7 cellular contexts compared by ENCODE assay signal in the genomic region with DNA sequence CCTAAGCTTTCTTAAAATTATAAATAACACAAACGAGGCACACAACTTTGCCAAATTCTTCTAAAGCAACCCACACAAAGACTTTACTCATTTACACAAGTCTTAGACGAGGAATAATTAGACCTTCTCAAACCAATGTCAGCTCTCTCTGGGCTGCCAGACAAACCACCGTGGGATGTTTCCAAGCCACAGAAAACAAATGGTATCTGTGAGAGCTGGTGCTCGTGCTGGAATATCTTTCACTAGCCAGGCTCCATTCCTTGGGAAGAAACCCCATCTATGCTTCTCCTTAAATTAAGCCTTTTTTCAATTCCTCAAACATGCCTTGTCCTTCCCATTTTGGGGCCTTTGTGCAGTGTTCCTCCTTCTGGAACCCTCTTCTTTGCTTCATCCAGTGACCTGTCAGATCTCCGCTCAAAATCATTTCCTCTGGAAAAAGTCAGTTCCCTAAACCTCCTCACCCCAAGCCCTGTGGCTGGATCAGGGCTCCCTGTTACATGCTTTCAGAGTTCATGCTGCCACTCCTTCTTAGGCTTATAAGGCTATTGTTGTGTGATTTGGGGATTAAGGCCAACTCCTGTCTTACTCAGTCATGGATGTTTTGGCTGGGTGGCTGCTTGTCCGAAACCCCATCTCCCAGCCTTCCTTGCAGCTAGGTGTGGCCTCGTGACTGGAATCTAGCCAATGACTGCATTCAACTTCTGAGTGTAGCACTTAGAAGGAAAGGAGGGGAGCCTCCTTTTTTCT.
A peak's percentile ranks its signal among the peaks of the same experiment; 100 is the strongest.
DNase-seq lines count a peak whose midpoint lies in the region; ATAC-seq and TF ChIP-seq lines count a peak whose summit lies in the region.

No MANE protein-coding gene starts in this region.

- DNase-seq in HAP-1 (ENCODE audit: low spot score in 2 of 2) (peak; percentile 87 to 91), RPMI8226 (peak; percentile 9), skeletal muscle cell (ENCODE audit: low read depth) (no peak), NCI-H1436 treated with DMSO at 0.1 percent for 48 hours (lab: John Stamatoyannopoulos, UW) (no peak), type B pancreatic cell (ENCODE audit: extremely low spot score, unreplicated experiment) (no peak)
- DNase-seq in activated CD8-positive, alpha-beta memory T cell treated with anti-CD3 and anti-CD28 coated beads for 24 hours: no peak

- no peaks in the 10 kb centered on the region for H3K9me3 Mint-ChIP-seq in type B pancreatic cell

- H3K4me1 Mint-ChIP-seq in type B pancreatic cell (ENCODE audit: unreplicated experiment): no peaks in the 10 kb centered on the region

- no peak overlapping the region for H3K27ac Mint-ChIP-seq in type B pancreatic cell

- ATAC-seq in esophagus mucosa: peak; percentile 95

- H3K4me3 ChIP-seq in HAP-1: no peak overlapping the region
- H3K4me3 ChIP-seq in skeletal muscle cell (ENCODE audit: low read depth, low read length): peak overlapping the region; percentile 17

- H3K9me3 ChIP-seq in HAP-1: no peaks in the 10 kb centered on the region

- no peaks in the 10 kb centered on the region for H3K36me3 Mint-ChIP-seq in type B pancreatic cell

- H3K4me3 Mint-ChIP-seq in type B pancreatic cell: no peak overlapping the region

- H3K36me3 ChIP-seq in HAP-1 (replicated peaks): no peaks in the 10 kb centered on the region

- peaks cover 8% of the 10 kb centered on the region for H3K27me3 Mint-ChIP-seq in type B pancreatic cell

- no peaks in the 10 kb centered on the region for H3K27me3 ChIP-seq in HAP-1 (ENCODE audit: low read depth)

- in situ Hi-C loops in HAP-1 (cut with MboI; ENCODE audit: low sequenced_read_pairs): no loop called here

- no peak for TF ChIP-seq CTCF in type B pancreatic cell (conservative IDR thresholded peaks at IDR 0.05)

- peaks cover 9% of the 10 kb centered on the region for H3K4me1 ChIP-seq in HAP-1

Comparison
In these comparisons a context has a peak if more than half of its experiments do, and no peak if none do; other contexts are left out.
1. DNase-seq: peak in HAP-1 (2 of 2) and RPMI8226 (single experiment); none in skeletal muscle cell (single experiment), NCI-H1436 treated with DMSO at 0.1 percent for 48 hours (single experiment), type B pancreatic cell (single experiment) and activated CD8-positive, alpha-beta memory T cell treated with anti-CD3 and anti-CD28 coated beads for 24 hours (single experiment).